Comparison of ENCODE assay signal across 28 cellular contexts in genomic region chr4:152862608-152863007, GRCh38.
"Had no signal": no experiment of that assay in that cellular context is flagged by ENCODE, and none has a peak within 500 bp of the region (broad histone marks: within the 10 kb centered on the region; RNA-seq: fewer than 3 reads in every experiment).

No MANE protein-coding gene starts in this region.

- H3K27ac ChIP-seq: epithelial cell of prostate, heart right ventricle, lower lobe of right lung, neutrophil, pancreas, right atrium auricular region, thoracic aorta, tibial nerve, upper lobe of left lung, uterus had no signal

- H3K4me1 ChIP-seq: heart right ventricle, lower lobe of right lung, pancreas, right atrium auricular region, uterus had no signal

- H3K4me3 ChIP-seq: heart right ventricle, lower lobe of right lung, mucosa of descending colon, pancreas, right atrium auricular region, thoracic aorta, tibial nerve, upper lobe of left lung, uterus had no signal

- ATAC-seq: esophagus mucosa; heart right ventricle; left ventricle myocardium superior; lower lobe of right lung; mucosa of descending colon; natural killer cell treated with Interleukin-12 subunit alpha and Interleukin-12 subunit beta and Interleukin-15 and Interleukin-18, amount 100 ng/mL, for 72 hours; pancreas; sciatic nerve; stimulated activated effector memory CD8-positive, alpha-beta T cell treated with anti-CD3 and anti-CD28 coated beads, Interleukin-12 subunit alpha, Interleukin-12 subunit beta, amount 100 ng/mL, for 72 hours; stimulated activated naive CD8-positive, alpha-beta T cell treated with anti-CD3 and anti-CD28 coated beads, Interleukin-15, Interleukin-2, amounts not matched to agents 100 U/mL and 50 U/mL, for 24 hours had no signal

- H3K9me3 ChIP-seq: heart right ventricle, lower lobe of right lung, mucosa of descending colon, neutrophil, pancreas, right atrium auricular region, thoracic aorta, tibial nerve, upper lobe of left lung, uterus had no signal

- DNase-seq: cerebellar nuclear complex; effector CD8-positive, alpha-beta T cell; endodermal cell; foreskin melanocyte; glutamatergic neuron; heart right ventricle; hippocampal formation; islet precursor cell; kidney glomerular epithelial cell; left ventricle myocardium superior; lower lobe of right lung; mucosa of descending colon; naive B cell; pancreas; stimulated activated CD4-positive, alpha-beta T cell treated with anti-CD3 and anti-CD28 coated beads, Interleukin-2, amount 100 ng/mL, for 24 hours; stimulated activated CD4-positive, alpha-beta T cell treated with anti-CD3 and anti-CD28 coated beads, Interleukin-4, amount 100 ng/mL, for 24 hours; stimulated activated naive CD8-positive, alpha-beta T cell treated with anti-CD3 and anti-CD28 coated beads, Interleukin-15, Interleukin-2, amounts not matched to agents 100 U/mL and 50 U/mL, for 24 hours; upper lobe of left lung; uterus had no signal

- H3K27me3 ChIP-seq: heart right ventricle, neutrophil, pancreas, right atrium auricular region, tibial nerve, upper lobe of left lung, uterus had no signal

- H3K36me3 ChIP-seq: lower lobe of right lung, pancreas, right atrium auricular region, uterus had no signal
